1 cellular context compared by ENCODE assay signal in the genomic region with DNA sequence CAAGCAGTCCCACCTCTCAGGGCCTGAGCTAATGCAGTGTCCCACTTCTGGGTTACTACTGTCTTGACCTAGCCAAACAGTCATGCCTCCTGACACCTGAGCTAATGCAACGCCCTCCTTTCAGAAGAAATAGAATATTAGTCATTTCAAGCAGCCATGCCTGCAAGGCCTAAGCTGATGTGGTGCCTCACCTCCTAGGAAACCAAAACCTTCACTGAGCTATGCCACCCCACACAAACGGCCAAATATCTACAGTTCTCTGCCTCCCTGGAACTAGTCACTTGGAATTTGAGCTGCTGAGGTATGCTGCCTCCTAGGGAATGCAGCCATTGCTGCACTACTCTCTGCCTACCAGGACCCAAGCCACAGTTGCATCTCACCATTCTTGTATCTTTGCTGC.
TF ChIP-seq lines count a peak whose summit lies in the region.

No MANE protein-coding gene starts in this region.

TF ChIP-seq in GM12878, 131 proteins besides CTCF, POLR2A, EP300 and RAD21:
- no peak for TF ChIP-seq NR2C1 (IDR thresholded peaks at IDR 0.05)
- TF ChIP-seq JUNB (IDR thresholded peaks at IDR 0.05), result 0 out of 2 replicates have a peak, but pooled peaks have one; percentile 17
- no peak for TF ChIP-seq CREM (IDR thresholded peaks at IDR 0.05; ENCODE audit: low read depth)
- no peak for TF ChIP-seq ATF7 (IDR thresholded peaks at IDR 0.05; ENCODE audit: low read depth)
- TF ChIP-seq SIX5 (IDR thresholded peaks at IDR 0.05; ENCODE audit: low read depth, low read length, severe bottlenecking), result no peak
- no peak for TF ChIP-seq ETV6 (conservative IDR thresholded peaks at IDR 0.05 in 1 of 2, IDR thresholded peaks at IDR 0.05 in 1 of 2; ENCODE audit: borderline replicate concordance in 1 of 2, low read depth in 1 of 2)
- TF ChIP-seq YY1 (IDR thresholded peaks at IDR 0.05; ENCODE audit: low read depth, low read length), result no peak
- no peak for TF ChIP-seq POLR2AphosphoS2 (IDR thresholded peaks at IDR 0.05; ENCODE audit: low read depth, low read length)
